10 cellular contexts compared by ENCODE assay signal in the genomic region with DNA sequence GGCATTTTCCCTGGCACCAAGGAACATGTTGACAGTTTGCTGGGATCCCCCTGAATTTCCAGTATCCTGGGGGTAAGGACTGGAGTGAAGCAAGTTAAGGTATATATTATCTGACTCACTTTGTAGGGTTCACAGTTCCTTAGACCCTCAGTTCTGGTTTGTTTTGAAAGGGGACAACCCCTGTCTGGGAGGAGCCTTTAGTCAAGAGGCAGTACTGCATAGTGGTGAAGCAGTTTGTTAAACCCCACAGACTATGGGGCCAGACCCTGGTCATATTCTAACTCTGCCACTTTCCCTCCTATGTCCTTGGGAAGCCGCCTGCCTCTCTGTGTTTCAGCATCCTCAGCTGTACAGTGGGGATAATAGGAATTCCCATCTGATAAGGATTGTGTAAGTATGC.
"Had no signal": no experiment of that assay in that cellular context is flagged by ENCODE, and none has a peak within 500 bp of the region (broad histone marks: within the 10 kb centered on the region; RNA-seq: fewer than 3 reads in every experiment).

No MANE protein-coding gene starts in this region.

- H3K9ac ChIP-seq: GM23248 had no signal

- H3K9me3 ChIP-seq: HAP-1 had no signal

- FAIRE-seq: HepG2 had no signal

- H3K4me1 Mint-ChIP-seq: IgD-negative memory B cell had no signal

- H3K9me3 Mint-ChIP-seq: HFFc6 had no signal

- H3K4me3 Mint-ChIP-seq: IgD-negative memory B cell had no signal

- H3K4me3 ChIP-seq: HAP-1 had no signal

- H3K36me3 Mint-ChIP-seq: IgD-negative memory B cell had no signal

- H3K4me1 ChIP-seq: HAP-1 had no signal

- ATAC-seq: HCT116, HepG2 had no signal

- H3K36me3 ChIP-seq: HAP-1 had no signal

- DNase-seq: GM23248, GOT3, H7, HFFc6, KBM-7 had no signal

- H3K27ac ChIP-seq: HL-60 had no signal
